9 cellular contexts compared by ENCODE assay signal in the genomic region with DNA sequence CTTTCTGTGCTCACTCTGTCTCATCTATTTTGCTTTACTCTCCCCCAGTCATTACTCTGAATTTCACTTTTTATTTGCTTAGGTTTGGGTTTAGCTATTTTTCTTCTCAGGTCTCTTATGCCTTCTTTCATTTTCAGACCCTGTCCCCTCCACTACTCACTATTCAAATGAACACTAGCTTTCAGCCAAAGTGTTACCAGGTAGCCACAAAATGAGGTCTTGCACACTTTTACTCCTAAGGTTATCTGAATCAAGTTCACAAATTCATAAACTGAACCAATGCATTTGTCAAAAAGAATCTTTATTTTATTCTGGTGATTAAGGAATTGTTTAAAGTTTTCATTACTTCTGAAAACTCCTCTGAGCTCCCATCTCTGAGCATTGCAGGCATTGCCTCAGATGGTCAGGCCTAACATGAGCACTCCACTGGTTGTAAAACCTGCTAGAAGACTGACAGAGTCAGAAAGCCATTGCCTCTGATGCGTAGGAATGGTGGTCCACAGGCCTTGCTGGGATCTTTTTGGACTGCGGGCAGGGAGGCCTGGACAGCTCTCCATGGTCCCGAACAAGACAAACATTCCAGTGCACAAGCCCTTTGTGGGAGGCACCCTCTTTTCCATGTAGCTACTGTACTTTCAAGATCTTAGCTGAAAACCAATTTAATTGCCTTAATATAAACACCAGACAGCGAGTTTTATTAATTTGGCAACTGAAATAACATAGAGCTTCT. TPM values are rescaled to one million over a fixed set of nuclear protein-coding genes. Genes with fewer than 3 reads are reported as not detected.
DNase-seq lines count a peak whose midpoint lies in the region; ATAC-seq, FAIRE-seq and TF ChIP-seq lines count a peak whose summit lies in the region.
"Had no signal": no experiment of that assay in that cellular context is flagged by ENCODE, and none has a peak within 500 bp of the region (broad histone marks: within the 10 kb centered on the region; RNA-seq: fewer than 3 reads in every experiment).

No MANE protein-coding gene starts in this region.

- no peak for TF ChIP-seq CTCF in GM12878 (IDR thresholded peaks at IDR 0.05 in 2 of 3, conservative IDR thresholded peaks at IDR 0.05 in 1 of 3; ENCODE audit: control insufficient read depth in 2 of 3, extremely low read depth in 1 of 3, insufficient read depth in 1 of 3, low read depth in 3 of 3, low read length in 3 of 3)
- no peak for TF ChIP-seq CTCF in suprapubic skin (IDR thresholded peaks at IDR 0.05)

- H3K36me3 ChIP-seq in GM12878 (ENCODE audit: control insufficient read depth in 2 of 2, insufficient read depth in 2 of 2, low read length in 1 of 2): peaks cover 0 to 7% of the 10 kb centered on the region in 2 experiments
- no peaks in the 10 kb centered on the region for H3K36me3 ChIP-seq in suprapubic skin
- no peaks in the 10 kb centered on the region for H3K36me3 ChIP-seq in H7 (replicated peaks; ENCODE audit: control insufficient read depth, insufficient read depth, low read length)

- no peak for FAIRE-seq in GM12878 (lab: Jason Lieb, UNC)

- H3K4me3 Mint-ChIP-seq in activated CD4-positive, alpha-beta T cell treated with anti-CD3 and anti-CD28 coated beads, Interleukin-2, amount 10 ng/mL, durations not matched to agents 7 days and 5 days: peak overlapping the region; percentile 3

- H2AFZ ChIP-seq in GM12878 (ENCODE audit: control insufficient read depth, low read depth, low read length): no peak overlapping the region

- H3K79me2 ChIP-seq in GM12878 (ENCODE audit: control insufficient read depth, insufficient read depth, low read length): peaks cover 32% of the 10 kb centered on the region

- peak; percentile 76 for ATAC-seq in HG03064 (IDR thresholded peaks at IDR 0.05; ENCODE audit: low read depth, unreplicated experiment)
- peak; percentile 86 for ATAC-seq in GM12878

- peaks cover 58% of the 10 kb centered on the region for H3K4me1 Mint-ChIP-seq in activated CD4-positive, alpha-beta T cell treated with anti-CD3 and anti-CD28 coated beads, Interleukin-2, amount 10 ng/mL, durations not matched to agents 7 days and 5 days

- H3K4me2 ChIP-seq in GM12878 (ENCODE audit: control insufficient read depth, insufficient read depth): peak overlapping the region; percentile 87

- no peak overlapping the region for H3K9ac ChIP-seq in GM12878 (ENCODE audit: control insufficient read depth, insufficient read depth, low read length)

- H3K27ac ChIP-seq in GM12878 (ENCODE audit: control insufficient read depth, insufficient read depth): peak overlapping the region; percentile 57
- peak overlapping the region; percentile 24 for H3K27ac ChIP-seq in suprapubic skin
- no peak overlapping the region for H3K27ac ChIP-seq in substantia nigra (ENCODE audit: low read depth, low read length, poor library complexity, severe bottlenecking)

- intact Hi-C loops in GM12878 (cut with micrococcal nuclease; ENCODE audit: unreplicated experiment): no loop called here

- H3K27me3 Mint-ChIP-seq in activated CD4-positive, alpha-beta T cell treated with anti-CD3 and anti-CD28 coated beads, Interleukin-2, amount 10 ng/mL, durations not matched to agents 7 days and 5 days: no peaks in the 10 kb centered on the region

- H3K27ac Mint-ChIP-seq in activated CD4-positive, alpha-beta T cell treated with anti-CD3 and anti-CD28 coated beads, Interleukin-2, amount 10 ng/mL, durations not matched to agents 7 days and 5 days: peak overlapping the region; percentile 80

- RAD21 ChIA-PET in GM12878 (lab: Charles Lee; ENCODE audit: unreplicated experiment): interaction anchor here (0.7 to 3.8 kb wide), 19 partner anchors 8 to 165 kb away, joined by 3 to 44 read pairs (median 5); a partner anchor contains a TSS

- no peak for TF ChIP-seq EP300 in GM12878 (IDR thresholded peaks at IDR 0.05; ENCODE audit: borderline replicate concordance in 1 of 2, control insufficient read depth in 1 of 2, low read depth in 2 of 2, low read length in 2 of 2)
- TF ChIP-seq EP300 in suprapubic skin (IDR thresholded peaks at IDR 0.05): no peak

- H4K20me1 ChIP-seq in GM12878 (ENCODE audit: control insufficient read depth, insufficient read depth): no peaks in the 10 kb centered on the region

- no TSS peak for BruUV-seq in GM12878 (replicated peaks; lab: Mats Ljungman, UMichigan)

- CTCF ChIA-PET in activated CD4-positive, alpha-beta T cell treated with anti-CD3 and anti-CD28 coated beads, Interleukin-2, amount 10 ng/mL, durations not matched to agents 7 days and 5 days (lab: Charles Lee): interaction anchor here (0.9 to 5.2 kb wide), 15 partner anchors 8 to 167 kb away, joined by 3 to 22 read pairs (median 4); no protein-coding TSS in a partner anchor
- CTCF ChIA-PET in GM12878 (lab: Yijun Ruan, JAX): interaction anchor here (0.9 to 3.3 kb wide), 18 partner anchors 8 to 338 kb away, joined by 3 to 10 read pairs (median 4); no protein-coding TSS in a partner anchor

- no peaks in the 10 kb centered on the region for H3K27me3 ChIP-seq in GM12878 (replicated peaks in 1 of 2; ENCODE audit: control insufficient read depth in 2 of 2, insufficient read depth in 2 of 2, low read length in 1 of 2)
- no peaks in the 10 kb centered on the region for H3K27me3 ChIP-seq in suprapubic skin
- no peaks in the 10 kb centered on the region for H3K27me3 ChIP-seq in H7 (ENCODE audit: control insufficient read depth, insufficient read depth, low read length)

- SMC1A ChIA-PET in GM12878 (lab: Charles Lee; ENCODE audit: uncharacterized antibody, unreplicated experiment): interaction anchor here (0.7 to 7.8 kb wide), 30 partner anchors 10 to 217 kb away, joined by 3 to 92 read pairs (median 6); a partner anchor contains a TSS

- POLR2A ChIA-PET in activated CD4-positive, alpha-beta T cell treated with anti-CD3 and anti-CD28 coated beads, Interleukin-2, amount 10 ng/mL, durations not matched to agents 7 days and 5 days (lab: Charles Lee): interaction anchor here (1.3 kb wide), 1 partner anchor 13 kb away, joined by 3 read pairs; no protein-coding TSS in a partner anchor
- POLR2A ChIA-PET in GM12878 (lab: Charles Lee): interaction anchor here (0.6 to 3.5 kb wide), 10 partner anchors 10 to 72 kb away, joined by 3 to 16 read pairs (median 5); no protein-coding TSS in a partner anchor

- no peak for TF ChIP-seq POLR2A in GM12878 (IDR thresholded peaks at IDR 0.05; ENCODE audit: low read depth, low read length)
- TF ChIP-seq POLR2A in suprapubic skin (IDR thresholded peaks at IDR 0.05): no peak

- no peak for TF ChIP-seq RAD21 in GM12878 (IDR thresholded peaks at IDR 0.05; ENCODE audit: insufficient read depth, low read depth, low read length)

- H3K4me3 ChIP-seq in GM12878 (no peak overlapping the region; the same call in 1 of the 2 replicates), suprapubic skin (no peak overlapping the region), H7 (ENCODE audit: insufficient read depth, low read depth, low read length) (no peak overlapping the region)

- DNase-seq in activated CD4-positive, alpha-beta T cell treated with anti-CD3 and anti-CD28 coated beads, Interleukin-2, amount 10 ng/mL, durations not matched to agents 7 days and 5 days: no peak
- no peak for DNase-seq in activated CD4-positive, alpha-beta T cell treated with anti-CD3 and anti-CD28 coated beads, Interleukin-2, amount 50 U/mL, for 48 hours
- no peak for DNase-seq in GM12878 (ENCODE audit: low read depth, low spot score)
- DNase-seq in suprapubic skin (ENCODE audit: low spot score in 2 of 2): no peak
- no peak for DNase-seq in cortex of kidney (lab: John Stamatoyannopoulos, UW)
- DNase-seq in substantia nigra (lab: John Stamatoyannopoulos, UW): no peak
- DNase-seq in H7: no peak
- DNase-seq: activated CD4-positive, CD25-positive, alpha-beta regulatory T cell had no signal

- H3K9me3 ChIP-seq in GM12878 (replicated peaks; ENCODE audit: control insufficient read depth, insufficient read depth, low read length) (no peaks in the 10 kb centered on the region; the same call in 2 of the 3 replicates), suprapubic skin (no peaks in the 10 kb centered on the region)

- H3K4me1 ChIP-seq in GM12878 (ENCODE audit: control insufficient read depth, insufficient read depth, low read length) (peaks cover 31% of the 10 kb centered on the region), suprapubic skin (peaks cover 27% of the 10 kb centered on the region)

- peaks cover 32% of the 10 kb centered on the region for H3K36me3 Mint-ChIP-seq in activated CD4-positive, alpha-beta T cell treated with anti-CD3 and anti-CD28 coated beads, Interleukin-2, amount 10 ng/mL, durations not matched to agents 7 days and 5 days (ENCODE audit: low read depth)

- 62% methylated on average over 4 of the region's 4 CpGs for WGBS in GM12878 (ENCODE audit: insufficient coverage, insufficient replicate concordance, low lambda C conversion rate, missing lambda C conversion rate)
- 87% methylated on average over 3 of the region's 4 CpGs for WGBS in suprapubic skin

- in situ Hi-C loops in GM12878 (cut with MboI): loop anchor here (25.0 kb wide), 1 partner anchor 1813 kb away; no protein-coding TSS in a partner anchor

- no peaks in the 10 kb centered on the region for H3K9me3 Mint-ChIP-seq in activated CD4-positive, alpha-beta T cell treated with anti-CD3 and anti-CD28 coated beads, Interleukin-2, amount 10 ng/mL, durations not matched to agents 7 days and 5 days

TF ChIP-seq in GM12878, 131 proteins besides CTCF, POLR2A, EP300 and RAD21 (continues in another document):
- TF ChIP-seq IRF4 (IDR thresholded peaks at IDR 0.05; ENCODE audit: low read depth, low read length) (no peak), HDAC2 (IDR thresholded peaks at IDR 0.05) (no peak), TCF12 (IDR thresholded peaks at IDR 0.05; ENCODE audit: low read depth, low read length) (no peak)

RNA-seq across cellular contexts. Expression of a gene that starts 48.5 kb away (rescaled TPM):
- total RNA-seq in activated CD4-positive, alpha-beta T cell treated with anti-CD3 and anti-CD28 coated beads, Interleukin-2, amount 10 ng/mL, durations not matched to agents 7 days and 5 days: 100 to 1,000 TPM; 179 to 225 TPM
- total RNA-seq in GM12878 (2013; cell fraction: nucleolus; rRNA removed): 396 and 420 TPM in 2 replicates
- total RNA-seq in GM12878 (2014; rRNA removed) (174 and 176 TPM in 2 replicates), GM12878 (2014; rRNA removed; fragmentation: Illumina TruSeq; extraction: Trizol) (117 and 122 TPM in 2 replicates), GM12878 (2021) (159 and 167 TPM in 2 replicates), suprapubic skin (10 to 100 TPM; 36.6 to 89.6 (median 67.3) TPM)
- 42.2 TPM for polyA plus RNA-seq in GM12878 (2011; ENCODE audit: low read depth)
- polyA plus RNA-seq in GM12878 (2011; rRNA removed) (243 and 247 TPM in 2 replicates), GM12878 (2014; fragmentation: Illumina TruSeq; extraction: Trizol) (152 and 192 TPM in 2 replicates), GM12878 (2014; fragmentation: Nextera tagmentation; extraction: Ambion mirVana) (10 to 100 TPM; 51.4 to 55.1 TPM), GM12878 (2014; rRNA removed) (171 and 228 TPM in 2 replicates), GM12878 (2016; fragmentation: Nextera tagmentation; extraction: Ambion mirVana) (10 to 100 TPM; 54.0 to 71.1 TPM)
- polyA plus RNA-seq in GM12878 (2011; cell fraction: cytosol; rRNA removed): 287 and 300 TPM in 2 replicates
- 483 and 489 TPM in 2 replicates for polyA plus RNA-seq in GM12878 (2011; cell fraction: nucleus; rRNA removed)
- polyA plus RNA-seq in GM12878 (2012): 64.5 and 80.5 TPM in 2 replicates
- 353 and 414 TPM in 2 replicates for polyA minus RNA-seq in GM12878 (2011; rRNA and poly(A)+ RNA removed)
- polyA minus RNA-seq in GM12878 (2011; cell fraction: cytosol; rRNA and poly(A)+ RNA removed): 75.5 and 105 TPM in 2 replicates
- polyA minus RNA-seq in GM12878 (2011; cell fraction: nucleus; rRNA and poly(A)+ RNA removed): 237 and 331 TPM in 2 replicates
- total RNA-seq in H7 (2014; rRNA removed; shearing (Covaris generic)): 45.4 and 85.7 TPM in 2 replicates
